ENCODE assay signal across 18 cellular contexts in the genomic region with DNA sequence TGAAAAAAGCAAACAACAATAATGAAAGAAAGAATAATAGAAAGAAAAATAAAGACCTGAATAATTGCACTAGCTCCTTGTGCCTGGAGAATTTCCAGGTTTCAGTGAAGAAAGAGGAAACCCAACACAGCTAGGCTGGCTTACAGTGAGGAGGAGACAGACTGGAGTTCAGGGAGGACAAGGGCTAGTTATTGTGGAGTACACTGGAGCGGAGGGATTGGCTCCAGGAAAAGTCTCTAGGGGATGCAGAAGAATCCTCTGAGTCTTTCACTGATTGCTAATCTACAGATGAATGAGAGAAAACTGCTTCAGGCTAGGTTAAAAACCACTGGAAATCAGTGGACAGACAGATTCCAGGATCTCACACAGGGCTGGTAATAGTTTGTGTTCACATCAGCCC.
DNase-seq lines count a peak whose midpoint lies in the region; ATAC-seq and TF ChIP-seq lines count a peak whose summit lies in the region.
"Had no signal": no experiment of that assay in that cellular context is flagged by ENCODE, and none has a peak within 500 bp of the region (broad histone marks: within the 10 kb centered on the region; RNA-seq: fewer than 3 reads in every experiment).

No MANE protein-coding gene starts in this region.

- ATAC-seq in right cardiac atrium (peak; percentile 49 to 69), HG02678 (IDR thresholded peaks at IDR 0.05; ENCODE audit: unreplicated experiment) (no peak)
- ATAC-seq: activated CD8-positive, alpha-beta T cell treated with anti-CD3 and anti-CD28 coated beads for 36 hours had no signal

- peaks cover 16% of the 10 kb centered on the region for H3K4me1 Mint-ChIP-seq in chondrocyte (ENCODE audit: low read depth)
- H3K4me1 Mint-ChIP-seq in mesothelial cell of epicardium, result peaks cover 40% of the 10 kb centered on the region

- TF ChIP-seq POLR2A in uterus (IDR thresholded peaks at IDR 0.05), result no peak

- H3K9me3 ChIP-seq in right cardiac atrium (ENCODE audit: control insufficient read depth, low read length) (no peaks in the 10 kb centered on the region), uterus (no peaks in the 10 kb centered on the region)

- 30% methylated on average over 1 of the region's 1 CpG for WGBS in right cardiac atrium

- H3K4me3 Mint-ChIP-seq in chondrocyte (ENCODE audit: unreplicated experiment), result no peak overlapping the region
- H3K4me3 Mint-ChIP-seq in mesothelial cell of epicardium, result no peak overlapping the region
- H3K4me3 Mint-ChIP-seq: activated CD8-positive, alpha-beta T cell treated with anti-CD3 and anti-CD28 coated beads for 36 hours; activated naive CD8-positive, alpha-beta T cell; brain; IgD-negative memory B cell had no signal

- DNase-seq in right cardiac atrium (no peak), cardiac septum (ENCODE audit: low spot score) (no peak), chondrocyte (ENCODE audit: low spot score) (no peak), mesothelial cell of epicardium (ENCODE audit: low spot score in 2 of 2, unreplicated experiment in 2 of 2) (no peak), uterus (no peak), T1000 (lab: John Stamatoyannopoulos, UW) (no peak), mesenteric fat pad (ENCODE audit: low spot score) (no peak)
- DNase-seq: activated CD8-positive, alpha-beta T cell treated with anti-CD3 and anti-CD28 coated beads for 36 hours; DND-41; erythroblast; H7; NCI-H1694; NCI-H446; T-helper 1 cell had no signal

- no peaks in the 10 kb centered on the region for H3K27me3 ChIP-seq in right cardiac atrium (ENCODE audit: control insufficient read depth, insufficient read depth)
- no peaks in the 10 kb centered on the region for H3K27me3 ChIP-seq in uterus

- no peak for TF ChIP-seq CTCF in chondrocyte (IDR thresholded peaks at IDR 0.05)
- TF ChIP-seq CTCF in mesothelial cell of epicardium (IDR thresholded peaks at IDR 0.05; ENCODE audit: unreplicated experiment), result no peak
- no peak for TF ChIP-seq CTCF in uterus (IDR thresholded peaks at IDR 0.05)

- H3K36me3 Mint-ChIP-seq in chondrocyte (ENCODE audit: low read depth), result no peaks in the 10 kb centered on the region
- no peaks in the 10 kb centered on the region for H3K36me3 Mint-ChIP-seq in mesothelial cell of epicardium
- H3K36me3 Mint-ChIP-seq: activated naive CD8-positive, alpha-beta T cell; brain; IgD-negative memory B cell had no signal

- H3K27ac Mint-ChIP-seq in chondrocyte (ENCODE audit: unreplicated experiment), result peak overlapping the region; percentile 37
- peak overlapping the region; percentile 83 for H3K27ac Mint-ChIP-seq in mesothelial cell of epicardium
- H3K27ac Mint-ChIP-seq: activated CD8-positive, alpha-beta T cell treated with anti-CD3 and anti-CD28 coated beads for 36 hours; activated naive CD8-positive, alpha-beta T cell; IgD-negative memory B cell had no signal

- H3K4me3 ChIP-seq in right cardiac atrium (ENCODE audit: low read length) (no peak overlapping the region), uterus (no peak overlapping the region)

- H3K27me3 Mint-ChIP-seq in chondrocyte (ENCODE audit: low read depth) (peaks cover 2% of the 10 kb centered on the region), mesothelial cell of epicardium (ENCODE audit: low read depth) (no peaks in the 10 kb centered on the region)
- H3K27me3 Mint-ChIP-seq: activated naive CD8-positive, alpha-beta T cell; brain had no signal

- H3K4me1 ChIP-seq in right cardiac atrium (ENCODE audit: control insufficient read depth, insufficient read depth, low read length), result peaks cover 4% of the 10 kb centered on the region
- H3K4me1 ChIP-seq in uterus, result peaks cover 0 to 10% of the 10 kb centered on the region in 2 donors

- H3K36me3 ChIP-seq in uterus, result no peaks in the 10 kb centered on the region

- H3K9me3 Mint-ChIP-seq in chondrocyte (ENCODE audit: low read depth) (no peaks in the 10 kb centered on the region), mesothelial cell of epicardium (no peaks in the 10 kb centered on the region)
- H3K9me3 Mint-ChIP-seq: activated CD8-positive, alpha-beta T cell treated with anti-CD3 and anti-CD28 coated beads for 36 hours; brain; IgD-negative memory B cell had no signal

- peak overlapping the region; percentile 17 for H3K27ac ChIP-seq in right cardiac atrium (ENCODE audit: low read length)
- H3K27ac ChIP-seq in uterus, result peak overlapping the region; percentile 12 to 47

- intact Hi-C loops in right cardiac atrium (cut with DNase I), result no loop called here
- intact Hi-C loops in cardiac septum (cut with DNase I), result no loop called here
- intact Hi-C loops in uterus (cut with DNase I; ENCODE audit: low total_unique reads), result no loop called here
